10 cellular contexts compared by ENCODE assay signal in the genomic region with DNA sequence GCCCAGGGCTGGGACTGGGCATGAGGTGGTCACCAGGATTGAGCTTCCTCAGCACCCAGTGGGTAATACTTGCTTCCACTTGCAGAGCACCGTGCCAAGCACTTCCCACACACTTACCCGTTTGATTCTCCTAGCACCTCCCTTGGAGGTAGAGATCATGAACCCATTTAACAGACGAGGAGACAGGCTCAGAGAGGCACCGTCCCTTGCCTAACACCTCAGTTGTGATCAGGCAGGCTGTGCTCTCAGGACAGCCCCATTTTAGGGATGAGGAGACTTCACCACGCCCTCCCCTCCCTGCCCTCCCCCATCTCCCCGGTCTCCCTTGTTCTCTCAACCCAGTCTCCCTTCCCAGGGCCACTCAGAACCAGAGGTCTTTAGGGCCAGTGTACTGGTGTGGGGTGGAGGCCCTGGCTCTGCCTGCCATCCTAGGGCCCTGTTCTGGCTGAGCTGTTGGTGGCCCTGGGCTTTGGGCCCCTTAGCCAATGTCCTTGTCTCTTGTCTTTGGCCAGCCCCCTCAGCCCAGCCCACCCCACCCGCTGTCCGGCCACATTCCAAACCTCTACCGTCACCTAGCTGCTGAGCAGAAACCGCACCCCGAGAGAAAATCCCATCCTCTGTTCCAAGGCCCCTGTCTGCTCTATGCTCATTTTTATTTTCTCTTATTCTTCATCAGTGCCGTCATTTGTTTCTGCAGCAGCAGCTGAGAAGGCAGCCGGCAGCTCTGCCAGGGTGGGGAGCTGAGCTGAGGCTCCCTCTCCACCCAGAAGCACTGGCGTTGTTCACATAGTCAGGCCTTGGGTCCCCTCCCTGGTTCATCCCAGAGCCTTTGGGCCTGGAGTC. TPM values are rescaled to one million over a fixed set of nuclear protein-coding genes. Genes with fewer than 3 reads are reported as not detected.
DNase-seq lines count a peak whose midpoint lies in the region; ATAC-seq and TF ChIP-seq lines count a peak whose summit lies in the region.
"Had no signal": no experiment of that assay in that cellular context is flagged by ENCODE, and none has a peak within 500 bp of the region (broad histone marks: within the 10 kb centered on the region; RNA-seq: fewer than 3 reads in every experiment).

No MANE protein-coding gene starts in this region.

- no peak for ATAC-seq in GM19351 (IDR thresholded peaks at IDR 0.05; ENCODE audit: unreplicated experiment)
- ATAC-seq in CD8-positive, alpha-beta T cell = no peak
- no peak for ATAC-seq in GM21786 (IDR thresholded peaks at IDR 0.05; ENCODE audit: unreplicated experiment)

- POLR2A ChIA-PET in CD8-positive, alpha-beta T cell (lab: Charles Lee) = no interaction called here

- intact Hi-C loops in CD8-positive, alpha-beta T cell (cut with DNase I, micrococcal nuclease) = no loop called here

- no peaks in the 10 kb centered on the region for H3K4me1 Mint-ChIP-seq in CD8-positive, alpha-beta T cell (ENCODE audit: low read depth)

- H3K9me3 ChIP-seq in CD8-positive, alpha-beta T cell (ENCODE audit: low read length) = no peaks in the 10 kb centered on the region

- H3K27ac ChIP-seq in CD8-positive, alpha-beta T cell (ENCODE audit: low read depth, low read length) = no peak overlapping the region

- no peak overlapping the region for H3K4me3 ChIP-seq in CD8-positive, alpha-beta T cell (ENCODE audit: low read depth, low read length)

- no peaks in the 10 kb centered on the region for H3K36me3 ChIP-seq in CD8-positive, alpha-beta T cell (ENCODE audit: insufficient read depth, low read length)

- H3K4me3 Mint-ChIP-seq in CD8-positive, alpha-beta T cell = no peak overlapping the region

- no peak for TF ChIP-seq CTCF in CD8-positive, alpha-beta T cell (IDR thresholded peaks at IDR 0.05)

- no peaks in the 10 kb centered on the region for H3K9me3 Mint-ChIP-seq in CD8-positive, alpha-beta T cell

- H3K27me3 ChIP-seq in CD8-positive, alpha-beta T cell (ENCODE audit: insufficient read depth, low read length) = no peaks in the 10 kb centered on the region

- no peaks in the 10 kb centered on the region for H3K36me3 Mint-ChIP-seq in CD8-positive, alpha-beta T cell

- H3K4me1 ChIP-seq in CD8-positive, alpha-beta T cell (ENCODE audit: insufficient read depth, low read length) = no peaks in the 10 kb centered on the region

- CTCF ChIA-PET in CD8-positive, alpha-beta T cell (lab: Charles Lee) = no interaction called here

- DNase-seq in HPDE6-E6E7 (ENCODE audit: extremely low spot score) = peak; percentile 87
- DNase-seq in brain pericyte (ENCODE audit: low read depth, low spot score) = peak; percentile 61
- peak; percentile 58 for DNase-seq in iPS DF 4.7 (ENCODE audit: extremely low read depth, low spot score)
- DNase-seq in smooth muscle cell of the brain vasculature (ENCODE audit: low read depth, low spot score) = peak; percentile 87
- no peak for DNase-seq in middle frontal gyrus (ENCODE audit: extremely low spot score, low spot score)
- DNase-seq in CD8-positive, alpha-beta T cell = no peak
- DNase-seq: activated CD8-positive, alpha-beta memory T cell treated with anti-CD3 and anti-CD28 coated beads for 24 hours; NCI-H1930 had no signal

- peaks cover 6% of the 10 kb centered on the region for H3K27me3 Mint-ChIP-seq in CD8-positive, alpha-beta T cell (ENCODE audit: low read depth)

- H3K27ac Mint-ChIP-seq in CD8-positive, alpha-beta T cell = no peak overlapping the region

RNA-seq across cellular contexts. Expression of gene OLFML2A, which starts 33.8 kb away (rescaled TPM):
- total RNA-seq in CD8-positive, alpha-beta T cell = not detected

RNA-seq across cellular contexts. Expression of gene NR6A1, which starts 39.6 kb away (rescaled TPM):
- total RNA-seq in CD8-positive, alpha-beta T cell = not detected

RNA-seq across cellular contexts. Expression of gene WDR38, which starts 42.5 kb away (rescaled TPM):
- not detected for total RNA-seq in CD8-positive, alpha-beta T cell

RNA-seq across cellular contexts. Expression of gene RPL35, which starts 51.0 kb away (rescaled TPM):
- 1,000 to 10,000 TPM; 1,798 to 1,805 TPM for total RNA-seq in CD8-positive, alpha-beta T cell

RNA-seq across cellular contexts. Expression of gene ARPC5L, which starts 51.2 kb away (rescaled TPM):
- total RNA-seq in CD8-positive, alpha-beta T cell = 10 to 100 TPM; 43.2 to 45.5 TPM

Comparison
In these comparisons a context has a peak if more than half of its experiments do, and no peak if none do; other contexts are left out.
1. DNase-seq: peak in HPDE6-E6E7 (single experiment), brain pericyte (single experiment), iPS DF 4.7 (single experiment) and smooth muscle cell of the brain vasculature (single experiment); none in middle frontal gyrus (single experiment) and CD8-positive, alpha-beta T cell (0 of 7).